1 cellular context compared by ENCODE assay signal in genomic region chr11:116891746-116892145, GRCh38.
TF ChIP-seq lines count a peak whose summit lies in the region.

No MANE protein-coding gene starts in this region.

TF ChIP-seq in IMR-90, 13 proteins besides CTCF, POLR2A, EP300 and RAD21 (continued from another document):
- no peak for TF ChIP-seq RCOR1 (IDR thresholded peaks at IDR 0.05; ENCODE audit: insufficient replicate concordance, low read length)
